In the genomic region with DNA sequence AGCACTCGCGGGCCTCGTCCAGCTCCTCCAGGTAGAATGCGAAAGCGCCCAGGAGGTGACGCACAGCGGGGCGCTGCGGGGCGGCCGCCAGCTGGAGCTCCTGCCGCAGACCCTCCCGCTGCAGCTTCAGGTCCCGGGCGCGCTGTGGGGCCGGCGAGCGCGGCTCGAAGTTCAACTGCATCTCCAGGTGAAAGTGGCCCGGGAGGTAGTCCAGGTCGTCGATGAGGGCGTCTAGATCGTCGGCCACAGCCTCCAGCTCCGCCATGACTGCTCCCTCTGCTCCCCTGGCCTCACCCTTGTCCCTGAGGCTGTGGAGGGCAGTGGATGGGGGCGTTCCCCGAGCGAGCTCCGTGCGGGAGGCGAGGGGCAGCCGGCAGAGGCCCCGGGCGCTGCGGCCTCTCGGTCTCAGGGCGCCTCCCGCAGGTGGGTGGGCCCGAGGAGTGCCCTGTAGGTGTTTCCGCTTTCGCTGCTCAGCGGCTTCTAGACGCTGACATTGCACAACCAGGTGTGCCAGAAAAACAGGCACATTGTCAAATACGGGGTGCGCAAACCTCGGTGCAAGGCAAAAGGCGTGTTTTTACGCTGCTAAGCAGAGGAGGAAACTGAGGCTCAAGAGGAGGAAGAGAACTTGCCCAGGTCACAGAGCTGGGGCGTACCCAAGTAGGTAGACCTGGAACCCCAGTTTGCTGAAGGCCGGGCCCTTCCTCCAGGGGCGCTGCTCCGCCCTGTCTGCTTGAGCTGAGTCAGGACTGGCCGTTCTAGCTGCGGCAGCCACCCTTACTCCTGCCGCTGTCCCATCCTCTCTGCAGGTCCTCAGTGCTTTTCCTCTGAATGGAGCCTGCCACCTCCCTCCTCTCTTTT, we compare ENCODE assay signal across 9 cellular contexts. TPM values are rescaled to one million over a fixed set of nuclear protein-coding genes. Genes with fewer than 3 reads are reported as not detected.
DNase-seq lines count a peak whose midpoint lies in the region; ATAC-seq, FAIRE-seq and TF ChIP-seq lines count a peak whose summit lies in the region.
"Had no signal": no experiment of that assay in that cellular context is flagged by ENCODE, and none has a peak within 500 bp of the region (broad histone marks: within the 10 kb centered on the region; RNA-seq: fewer than 3 reads in every experiment).

TSS of gene TTC22 (minus strand) at position 425 of the 861 bp plus-strand sequence. CDS start at position 265, 160 bp downstream.

- POLR2A ChIA-PET in activated CD8-positive, alpha-beta T cell treated with anti-CD3 and anti-CD28 coated beads for 36 hours (lab: Charles Lee): interaction anchor here (0.6 to 3.5 kb wide), 8 partner anchors 8 to 86 kb away, joined by 3 to 18 read pairs (median 3); partner anchors contain the start of genes DHCR24 and TTC4

- TF ChIP-seq CTCF in activated CD8-positive, alpha-beta T cell treated with anti-CD3 and anti-CD28 coated beads for 36 hours (IDR thresholded peaks at IDR 0.05): peak; percentile 78
- peak; percentile 77 for TF ChIP-seq CTCF in epithelial cell of esophagus (IDR thresholded peaks at IDR 0.05; ENCODE audit: insufficient read depth, low read depth, low read length, missing control alignments)
- TF ChIP-seq CTCF in nephron progenitor cell (IDR thresholded peaks at IDR 0.05): peak; percentile 15
- no peak for TF ChIP-seq CTCF in testis (IDR thresholded peaks at IDR 0.05)

- H3K9ac ChIP-seq in ES-I3 (ENCODE audit: low read depth, low read length): peak within 1 kb of the TSS; percentile 39; the same call in 1 of the 2 replicates

- H3K9me3 ChIP-seq in ES-I3 (ENCODE audit: control insufficient read depth, insufficient read depth, low read length): no peaks in the 10 kb centered on the region
- no peaks in the 10 kb centered on the region for H3K9me3 ChIP-seq in testis

- H3K36me3 ChIP-seq in ES-I3 (ENCODE audit: insufficient read depth, low read length) (no peaks in the 10 kb centered on the region), testis (ENCODE audit: low read depth, missing control alignments) (no peaks in the 10 kb centered on the region)

- WGBS in testis, 2 donors: 4 to 5% methylated on average over 26 to 41 of the region's 58 CpGs

- H3K27ac Mint-ChIP-seq in activated CD8-positive, alpha-beta T cell treated with anti-CD3 and anti-CD28 coated beads for 36 hours: peak within 1 kb of the TSS; percentile 88
- H3K27ac Mint-ChIP-seq in nephron progenitor cell: no peak within 1 kb of the TSS

- ATAC-seq in GM21737 (IDR thresholded peaks at IDR 0.05; ENCODE audit: unreplicated experiment): peak; percentile 73
- peak; percentile 71 for ATAC-seq in activated CD8-positive, alpha-beta T cell treated with anti-CD3 and anti-CD28 coated beads for 36 hours

- TF ChIP-seq POLR2A in testis (IDR thresholded peaks at IDR 0.05): no peak

- H3K4me3 ChIP-seq in epithelial cell of esophagus (ENCODE audit: low read length) (peak within 1 kb of the TSS; percentile 66), testis (peak within 1 kb of the TSS; percentile 34 to 56)

- H3K4me1 ChIP-seq in ES-I3 (ENCODE audit: insufficient read depth, low read length): no peaks in the 10 kb centered on the region; the same call in 1 of the 2 replicates
- H3K4me1 ChIP-seq in testis: no peaks in the 10 kb centered on the region

- peak; percentile 31 to 55 for DNase-seq in Kasumi-1 (lab: John Stamatoyannopoulos, UW)
- peak; percentile 87 for DNase-seq in activated CD8-positive, alpha-beta T cell treated with anti-CD3 and anti-CD28 coated beads for 36 hours
- DNase-seq in epithelial cell of esophagus (ENCODE audit: low read depth): peak; percentile 80
- DNase-seq in nephron progenitor cell: peak; percentile 50
- DNase-seq in testis: no peak
- DNase-seq in frontal cortex (ENCODE audit: low spot score in 2 of 2): no peak

- peaks cover 54% of the 10 kb centered on the region for H3K4me1 Mint-ChIP-seq in activated CD8-positive, alpha-beta T cell treated with anti-CD3 and anti-CD28 coated beads for 36 hours (ENCODE audit: low read depth)
- H3K4me1 Mint-ChIP-seq in nephron progenitor cell: peaks cover 18% of the 10 kb centered on the region

- CTCF ChIA-PET in activated CD8-positive, alpha-beta T cell treated with anti-CD3 and anti-CD28 coated beads for 36 hours (lab: Charles Lee): interaction anchor here (0.7 to 4.1 kb wide), 19 partner anchors 9 to 753 kb away, joined by 3 to 44 read pairs (median 4); partner anchors contain the start of genes DHCR24, PARS2 and TTC4

- FAIRE-seq in frontal cortex (lab: Jason Lieb, UNC): no peak
- FAIRE-seq: TTC549 had no signal

- no peaks in the 10 kb centered on the region for H3K36me3 Mint-ChIP-seq in activated CD8-positive, alpha-beta T cell treated with anti-CD3 and anti-CD28 coated beads for 36 hours (ENCODE audit: low read depth)
- H3K36me3 Mint-ChIP-seq in nephron progenitor cell (ENCODE audit: low read depth): no peaks in the 10 kb centered on the region

- no peaks in the 10 kb centered on the region for H3K27me3 Mint-ChIP-seq in activated CD8-positive, alpha-beta T cell treated with anti-CD3 and anti-CD28 coated beads for 36 hours
- H3K27me3 Mint-ChIP-seq in nephron progenitor cell (ENCODE audit: low read depth, poor library complexity): peaks cover 47% of the 10 kb centered on the region

- H3K27ac ChIP-seq in testis: no peak within 1 kb of the TSS

- intact Hi-C loops in activated CD8-positive, alpha-beta T cell treated with anti-CD3 and anti-CD28 coated beads for 36 hours (cut with micrococcal nuclease): no loop called here
- intact Hi-C loops in testis (cut with DNase I; ENCODE audit: low total_unique reads): no loop called here

- H3K27me3 ChIP-seq in testis: no peaks in the 10 kb centered on the region

- no peaks in the 10 kb centered on the region for H3K9me3 Mint-ChIP-seq in activated CD8-positive, alpha-beta T cell treated with anti-CD3 and anti-CD28 coated beads for 36 hours
- no peaks in the 10 kb centered on the region for H3K9me3 Mint-ChIP-seq in nephron progenitor cell

- H3K4me3 Mint-ChIP-seq in activated CD8-positive, alpha-beta T cell treated with anti-CD3 and anti-CD28 coated beads for 36 hours: peak within 1 kb of the TSS; percentile 81
- H3K4me3 Mint-ChIP-seq in nephron progenitor cell: peak within 1 kb of the TSS; percentile 57

RNA-seq across cellular contexts. Expression of gene TTC22, which starts in this region (rescaled TPM):
- 1 to 10 TPM; 3.3 to 3.5 TPM for total RNA-seq in activated CD8-positive, alpha-beta T cell treated with anti-CD3 and anti-CD28 coated beads for 36 hours
- total RNA-seq in testis (1 to 10 TPM in 1 of 2 donors, under 1 TPM in 1; 0.94 to 2.4 TPM), frontal cortex (under 0.01 TPM)
- 1.7 TPM for polyA plus RNA-seq in testis (ENCODE audit: insufficient read depth, low read depth, low replicate concordance)

Comparison
In these comparisons a context has a peak if more than half of its experiments do, and no peak if none do; other contexts are left out.
1. DNase-seq: peak in Kasumi-1 (2 of 2), activated CD8-positive, alpha-beta T cell treated with anti-CD3 and anti-CD28 coated beads for 36 hours (single experiment), epithelial cell of esophagus (single experiment) and nephron progenitor cell (single experiment); none in testis (single experiment) and frontal cortex (0 of 2).
2. CTCF ChIP-seq: peak in activated CD8-positive, alpha-beta T cell treated with anti-CD3 and anti-CD28 coated beads for 36 hours (single experiment), epithelial cell of esophagus (single experiment) and nephron progenitor cell (single experiment); none in testis (0 of 3).